10 cellular contexts compared by ENCODE assay signal in genomic region chr2:54577944-54578667, GRCh38.
A peak's percentile ranks its signal among the peaks of the same experiment; 100 is the strongest.
DNase-seq lines count a peak whose midpoint lies in the region; ATAC-seq and TF ChIP-seq lines count a peak whose summit lies in the region.
"Had no signal": no experiment of that assay in that cellular context is flagged by ENCODE, and none has a peak within 500 bp of the region (broad histone marks: within the 10 kb centered on the region; RNA-seq: fewer than 3 reads in every experiment).

No MANE protein-coding gene starts in this region.

- H3K27ac ChIP-seq in left ventricle myocardium inferior (replicated peaks): peak overlapping the region; percentile 75
- H3K27ac ChIP-seq in right atrium auricular region: peak overlapping the region in 1 of 2 donors; percentile 14
- H3K27ac ChIP-seq in liver (ENCODE audit: low read depth in 1 of 2, low read length in 2 of 2): peak overlapping the region; percentile 26 to 31
- H3K27ac ChIP-seq in upper lobe of left lung: peak overlapping the region in 3 of 4 donors; percentile 41 to 83 (median 65)

- H3K4me1 Mint-ChIP-seq in activated T-helper 17 cell treated with anti-CD3 and anti-CD28 coated beads, Interleukin-2, amount 50 U/mL, for 72 hours: peaks cover 70% of the 10 kb centered on the region

- H3K4me1 ChIP-seq in left ventricle myocardium inferior (peaks cover 100% of the 10 kb centered on the region), right atrium auricular region (peaks cover 0 to 86% of the 10 kb centered on the region in 2 donors), liver (ENCODE audit: control insufficient read depth in 4 of 4, insufficient read depth in 4 of 4, low read length in 3 of 4) (peaks cover 24 to 82% (median 79%) of the 10 kb centered on the region in 4 donors), upper lobe of left lung (peaks cover 80 to 100% (median 93%) of the 10 kb centered on the region in 4 donors)

- TF ChIP-seq EP300 in upper lobe of left lung (IDR thresholded peaks at IDR 0.05): no peak

- no peaks in the 10 kb centered on the region for H3K36me3 ChIP-seq in left ventricle myocardium inferior
- H3K36me3 ChIP-seq in right atrium auricular region: no peaks in the 10 kb centered on the region
- H3K36me3 ChIP-seq in liver (ENCODE audit: control insufficient read depth in 4 of 4, insufficient read depth in 3 of 4, low read depth in 1 of 4, low read length in 3 of 4): no peaks in the 10 kb centered on the region
- no peaks in the 10 kb centered on the region for H3K36me3 ChIP-seq in upper lobe of left lung

- no peak for TF ChIP-seq RAD21 in liver (IDR thresholded peaks at IDR 0.05)

- H3K9ac ChIP-seq in liver (ENCODE audit: low read depth in 1 of 2, low read length in 2 of 2): peak overlapping the region in 1 of 2 donors; percentile 3

- H3K27me3 Mint-ChIP-seq in activated T-helper 17 cell treated with anti-CD3 and anti-CD28 coated beads, Interleukin-2, amount 50 U/mL, for 72 hours: no peaks in the 10 kb centered on the region

- H3K9me3 ChIP-seq in left ventricle myocardium inferior (replicated peaks): no peaks in the 10 kb centered on the region
- H3K9me3 ChIP-seq in right atrium auricular region: no peaks in the 10 kb centered on the region
- no peaks in the 10 kb centered on the region for H3K9me3 ChIP-seq in liver (ENCODE audit: control insufficient read depth in 4 of 4, low read length in 3 of 4)
- H3K9me3 ChIP-seq in upper lobe of left lung: no peaks in the 10 kb centered on the region

- peak overlapping the region; percentile 92 for H3K27ac Mint-ChIP-seq in activated T-helper 17 cell treated with anti-CD3 and anti-CD28 coated beads, Interleukin-2, amount 50 U/mL, for 72 hours

- H3K4me3 ChIP-seq in left ventricle myocardium inferior (no peak overlapping the region), right atrium auricular region (no peak overlapping the region), liver (ENCODE audit: low read depth in 1 of 3, low read length in 3 of 3) (no peak overlapping the region), upper lobe of left lung (no peak overlapping the region)

- H3K36me3 Mint-ChIP-seq in activated T-helper 17 cell treated with anti-CD3 and anti-CD28 coated beads, Interleukin-2, amount 50 U/mL, for 72 hours (ENCODE audit: low read depth): peaks cover 21% of the 10 kb centered on the region

- DNase-seq in left ventricle myocardium inferior (no peak), right atrium auricular region (ENCODE audit: low spot score) (no peak), upper lobe of left lung (no peak), NCI-H524 (lab: John Stamatoyannopoulos, UW) (no peak)
- DNase-seq in stimulated activated CD8-positive, alpha-beta memory T cell treated with anti-CD3 and anti-CD28 coated beads, Interleukin-4, amount 100 ng/mL, for 48 hours: no peak
- DNase-seq: islet precursor cell, SHP77 treated with DMSO at 0.1 percent for 48 hours had no signal

- intact Hi-C loops in left ventricle myocardium inferior (cut with micrococcal nuclease): no loop called here

- no peak for ATAC-seq in activated T-helper 17 cell treated with anti-CD3 and anti-CD28 coated beads, Interleukin-2, amount 50 U/mL, for 72 hours (replicated peaks)
- ATAC-seq in upper lobe of left lung (ENCODE audit: low FRiP score in 2 of 2) (no peak), GM19035 (IDR thresholded peaks at IDR 0.05; ENCODE audit: unreplicated experiment) (no peak)

- WGBS in liver: 27% methylated on average over 6 of the region's 6 CpGs
- 40 to 44% methylated on average over 6 of the region's 6 CpGs for WGBS in upper lobe of left lung, 2 donors

- TF ChIP-seq CTCF in left ventricle myocardium inferior (IDR thresholded peaks at IDR 0.05; ENCODE audit: borderline replicate concordance): no peak
- no peak for TF ChIP-seq CTCF in right atrium auricular region (IDR thresholded peaks at IDR 0.05)
- no peak for TF ChIP-seq CTCF in liver (IDR thresholded peaks at IDR 0.05; ENCODE audit: low read depth, low read length, missing input control)
- TF ChIP-seq CTCF in upper lobe of left lung (IDR thresholded peaks at IDR 0.05): no peak

- H3K27me3 ChIP-seq in left ventricle myocardium inferior (ENCODE audit: low read depth) (no peaks in the 10 kb centered on the region), right atrium auricular region (no peaks in the 10 kb centered on the region), liver (ENCODE audit: control insufficient read depth in 4 of 4, insufficient read depth in 4 of 4, low read length in 3 of 4) (no peaks in the 10 kb centered on the region), upper lobe of left lung (no peaks in the 10 kb centered on the region)

- peaks cover 3% of the 10 kb centered on the region for H3K9me3 Mint-ChIP-seq in activated T-helper 17 cell treated with anti-CD3 and anti-CD28 coated beads, Interleukin-2, amount 50 U/mL, for 72 hours

- H3K4me3 Mint-ChIP-seq in activated T-helper 17 cell treated with anti-CD3 and anti-CD28 coated beads, Interleukin-2, amount 50 U/mL, for 72 hours: peak overlapping the region; percentile 92

- TF ChIP-seq POLR2A in upper lobe of left lung (IDR thresholded peaks at IDR 0.05): no peak

TF ChIP-seq in liver, 16 proteins besides CTCF, POLR2A, EP300 and RAD21:
- TF ChIP-seq RXRA (IDR thresholded peaks at IDR 0.05) (peak in 1 of 2 donors; percentile 20), YY1 (IDR thresholded peaks at IDR 0.05) (no peak), FOXA2 (IDR thresholded peaks at IDR 0.05) (no peak), FOXA1 (IDR thresholded peaks at IDR 0.05) (peak; percentile 15), HNF4A (conservative IDR thresholded peaks at IDR 0.05) (peak in 1 of 2 donors; percentile 66)
